ENCODE assay signal across 8 cellular contexts in genomic region chr5:133052317-133053175, GRCh38. TPM values are rescaled to one million over a fixed set of nuclear protein-coding genes. Genes with fewer than 3 reads are reported as not detected.
DNase-seq lines count a peak whose midpoint lies in the region; ATAC-seq, FAIRE-seq and TF ChIP-seq lines count a peak whose summit lies in the region.

No MANE protein-coding gene starts in this region.

- H3K4me1 Mint-ChIP-seq in CD4-positive, alpha-beta T cell (ENCODE audit: low read depth): peaks cover 70% of the 10 kb centered on the region
- peaks cover 73% of the 10 kb centered on the region for H3K4me1 Mint-ChIP-seq in activated naive CD4-positive, alpha-beta T cell treated with anti-CD3 and anti-CD28 coated beads, Interleukin-2, amount 50 U/mL, for 24 hours

- TF ChIP-seq CTCF in CD4-positive, alpha-beta T cell (IDR thresholded peaks at IDR 0.05): no peak
- TF ChIP-seq CTCF in pancreas (IDR thresholded peaks at IDR 0.05) (no peak), upper lobe of left lung (IDR thresholded peaks at IDR 0.05) (no peak)

- no peaks in the 10 kb centered on the region for H3K27me3 ChIP-seq in CD4-positive, alpha-beta T cell (ENCODE audit: control insufficient read depth, insufficient read depth, low read length)
- no peaks in the 10 kb centered on the region for H3K27me3 ChIP-seq in SJSA1 (replicated peaks)
- H3K27me3 ChIP-seq in pancreas: no peaks in the 10 kb centered on the region
- H3K27me3 ChIP-seq in upper lobe of left lung: no peaks in the 10 kb centered on the region

- peak; percentile 18 for FAIRE-seq in GM19239 (lab: Jason Lieb, UNC)
- FAIRE-seq in pancreas (lab: Jason Lieb, UNC): no peak

- H3K36me3 ChIP-seq in SJSA1 (peaks cover 33% of the 10 kb centered on the region), pancreas (no peaks in the 10 kb centered on the region), upper lobe of left lung (peaks cover 0 to 3% (median 0%) of the 10 kb centered on the region in 4 donors)

- ATAC-seq in CD4-positive, alpha-beta T cell (ENCODE audit: poor library complexity): peak; percentile 12
- ATAC-seq in HG03432 (IDR thresholded peaks at IDR 0.05; ENCODE audit: unreplicated experiment) (peak; percentile 36), Right ventricle myocardium inferior (peak; percentile 45), pancreas (peak; percentile 48 to 74 (median 64)), upper lobe of left lung (ENCODE audit: low FRiP score in 2 of 2) (peak; percentile 78 to 88)

- peaks cover 33% of the 10 kb centered on the region for H3K36me3 Mint-ChIP-seq in CD4-positive, alpha-beta T cell (ENCODE audit: low read depth)
- H3K36me3 Mint-ChIP-seq in activated naive CD4-positive, alpha-beta T cell treated with anti-CD3 and anti-CD28 coated beads, Interleukin-2, amount 50 U/mL, for 24 hours: peaks cover 1% of the 10 kb centered on the region

- H3K4me1 ChIP-seq in SJSA1 (replicated peaks): peaks cover 36% of the 10 kb centered on the region
- H3K4me1 ChIP-seq in pancreas: peaks cover 10 to 24% (median 17%) of the 10 kb centered on the region in 3 donors
- H3K4me1 ChIP-seq in upper lobe of left lung: peaks cover 28 to 36% (median 32%) of the 10 kb centered on the region in 4 donors

- H3K9me3 Mint-ChIP-seq in CD4-positive, alpha-beta T cell: no peaks in the 10 kb centered on the region
- H3K9me3 Mint-ChIP-seq in activated naive CD4-positive, alpha-beta T cell treated with anti-CD3 and anti-CD28 coated beads, Interleukin-2, amount 50 U/mL, for 24 hours: no peaks in the 10 kb centered on the region

- H3K27me3 Mint-ChIP-seq in CD4-positive, alpha-beta T cell: no peaks in the 10 kb centered on the region
- no peaks in the 10 kb centered on the region for H3K27me3 Mint-ChIP-seq in activated naive CD4-positive, alpha-beta T cell treated with anti-CD3 and anti-CD28 coated beads, Interleukin-2, amount 50 U/mL, for 24 hours

- DNase-seq in CD4-positive, alpha-beta T cell: peak in 9 of 10 experiments; percentile 9 to 47 (median 27)
- DNase-seq in GM19239 (ENCODE audit: insufficient read length, low spot score) (peak; percentile 41), SJSA1 (ENCODE audit: low read depth in 1 of 2, low spot score in 2 of 2) (peak; percentile 75 to 79), Right ventricle myocardium inferior (ENCODE audit: missing footprints) (peak; percentile 80), pancreas (peak; percentile 38 to 84 (median 72)), upper lobe of left lung (peak; percentile 70 to 95)

- CTCF ChIA-PET in CD4-positive, alpha-beta T cell (lab: Charles Lee): interaction anchor here (0.6 to 2.1 kb wide), 3 partner anchors 25 to 110 kb away, joined by 3 to 6 read pairs (median 3); partner anchors contain the start of gene ZCCHC10

- H3K27ac Mint-ChIP-seq in CD4-positive, alpha-beta T cell: peak overlapping the region; percentile 100
- H3K27ac Mint-ChIP-seq in activated naive CD4-positive, alpha-beta T cell treated with anti-CD3 and anti-CD28 coated beads, Interleukin-2, amount 50 U/mL, for 24 hours: peak overlapping the region; percentile 95

- peak in 1 of 4 donors; percentile 29 for TF ChIP-seq POLR2A in upper lobe of left lung (IDR thresholded peaks at IDR 0.05)

- no peak for TF ChIP-seq EP300 in upper lobe of left lung (IDR thresholded peaks at IDR 0.05)

- H3K4me3 Mint-ChIP-seq in CD4-positive, alpha-beta T cell: peak overlapping the region; percentile 100
- peak overlapping the region; percentile 90 for H3K4me3 Mint-ChIP-seq in activated naive CD4-positive, alpha-beta T cell treated with anti-CD3 and anti-CD28 coated beads, Interleukin-2, amount 50 U/mL, for 24 hours

- H3K9me3 ChIP-seq in CD4-positive, alpha-beta T cell (ENCODE audit: control insufficient read depth, low read length): no peaks in the 10 kb centered on the region
- H3K9me3 ChIP-seq in SJSA1 (replicated peaks) (no peaks in the 10 kb centered on the region), pancreas (no peaks in the 10 kb centered on the region), upper lobe of left lung (no peaks in the 10 kb centered on the region)

- POLR2A ChIA-PET in CD4-positive, alpha-beta T cell (lab: Charles Lee): interaction anchor here (0.6 to 3.1 kb wide), 33 partner anchors 9 to 1706 kb away, joined by 3 to 97 read pairs (median 5); partner anchors contain the start of genes AFF4, CCNI2, DDX46 and GDF9

- peak overlapping the region; percentile 95 for H3K27ac ChIP-seq in CD4-positive, alpha-beta T cell (ENCODE audit: low read depth, low read length)
- H3K27ac ChIP-seq in SJSA1 (peak overlapping the region; percentile 94), pancreas (peak overlapping the region; percentile 91 to 100 (median 99)), upper lobe of left lung (peak overlapping the region; percentile 98 to 100 (median 99))

- intact Hi-C loops in CD4-positive, alpha-beta T cell (cut with DNase I, micrococcal nuclease): loop anchor here in 1 of 2 experiments (2.0 to 10.0 kb wide), 7 partner anchors 88 to 1592 kb away; partner anchors contain the start of genes C5orf15, IRF1, KIF3A and PPP2CA
- intact Hi-C loops in Right ventricle myocardium inferior (cut with DNase I) (no loop called here), pancreas (cut with DNase I) (no loop called here)

- WGBS in pancreas, 2 donors: 1% methylated on average over 58 to 59 of the region's 59 CpGs
- WGBS in upper lobe of left lung, 2 donors: 2 to 4% methylated on average over 18 to 55 of the region's 59 CpGs

- peak overlapping the region; percentile 93 for H3K4me3 ChIP-seq in SJSA1
- H3K4me3 ChIP-seq in pancreas: peak overlapping the region; percentile 58 to 93 (median 84)
- peak overlapping the region; percentile 77 to 98 (median 82) for H3K4me3 ChIP-seq in upper lobe of left lung

RNA-seq across cellular contexts. Expression of gene HSPA4, which starts 0.7 kb away (rescaled TPM):
- total RNA-seq in CD4-positive, alpha-beta T cell: 10 to 100 TPM; 42.2 to 44.7 TPM
- total RNA-seq in SJSA1 (2014; rRNA removed; shearing (Covaris generic)): 218 and 238 TPM in 2 replicates
- total RNA-seq in Right ventricle myocardium inferior: 77.4 TPM
- total RNA-seq in pancreas: 10 to 100 TPM; 21.3 to 44.0 (median 32.4) TPM
- polyA plus RNA-seq in pancreas: 10 to 100 TPM; 29.9 to 33.5 TPM
- total RNA-seq in upper lobe of left lung: 10 to 100 TPM; 27.2 to 59.1 (median 56.7) TPM

RNA-seq across cellular contexts. Expression of gene ZCCHC10, which starts 26.2 kb away (rescaled TPM):
- total RNA-seq in CD4-positive, alpha-beta T cell: 10 to 100 TPM; 17.7 to 20.1 TPM
- 53.7 and 66.4 TPM in 2 replicates for total RNA-seq in SJSA1 (2014; rRNA removed; shearing (Covaris generic))
- total RNA-seq in Right ventricle myocardium inferior (18.4 TPM), pancreas (10 to 100 TPM in 2 of 6 donors, 1 to 10 TPM in 4; 4.8 to 12.5 (median 7.5) TPM), upper lobe of left lung (10 to 100 TPM in 4 of 6 donors, 1 to 10 TPM in 2; 5.7 to 21.3 (median 12.4) TPM)
- 10 to 100 TPM; 12.6 to 13.3 TPM for polyA plus RNA-seq in pancreas

Comparison
In these comparisons a context has a peak if more than half of its experiments do, and no peak if none do; other contexts are left out.
1. Peak in every context shown above with its lines: DNase-seq, ATAC-seq, H3K4me3 ChIP-seq and H3K27ac ChIP-seq.
2. ATAC-seq: peak in every context shown above with its lines; median percentile 83 in upper lobe of left lung; 64 in pancreas; 45 in Right ventricle myocardium inferior; 36 in HG03432; 12 in CD4-positive, alpha-beta T cell.
3. DNase-seq: peak in every context shown above with its lines; median percentile 82 in upper lobe of left lung; 80 in Right ventricle myocardium inferior; 77 in SJSA1; 72 in pancreas; 41 in GM19239; 27 in CD4-positive, alpha-beta T cell.